Comparison of ENCODE assay signal across 15 cellular contexts in genomic region chr5:59342181-59342580, GRCh38.
"Had no signal": no experiment of that assay in that cellular context is flagged by ENCODE, and none has a peak within 500 bp of the region (broad histone marks: within the 10 kb centered on the region; RNA-seq: fewer than 3 reads in every experiment).

No MANE protein-coding gene starts in this region.

- H3K4me1 Mint-ChIP-seq: activated CD8-positive, alpha-beta memory T cell treated with anti-CD3 and anti-CD28 coated beads, Interleukin-2, amount 10 ng/mL, durations not matched to agents 7 days and 5 days had no signal

- H3K27ac Mint-ChIP-seq: activated CD8-positive, alpha-beta memory T cell treated with anti-CD3 and anti-CD28 coated beads, Interleukin-2, amount 10 ng/mL, durations not matched to agents 7 days and 5 days; activated naive CD8-positive, alpha-beta T cell treated with anti-CD3 and anti-CD28 coated beads for 36 hours; stimulated activated naive CD8-positive, alpha-beta T cell treated with anti-CD3 and anti-CD28 coated beads, Interleukin-15, Interleukin-2, amounts not matched to agents 100 ng/mL and 50 ng/mL, for 24 hours; T-helper 2 cell treated with Interferon-gamma antibody and Interleukin-4, amounts not matched to agents 5 μg/mL and 100 μg/mL, for 36 hours had no signal

- DNase-seq: activated CD4-positive, alpha-beta T cell treated with anti-CD3 and anti-CD28 coated beads, Interleukin-2, amount 50 U/mL, for 4 hours; activated CD8-positive, alpha-beta memory T cell treated with anti-CD3 and anti-CD28 coated beads, Interleukin-2, amount 10 ng/mL, durations not matched to agents 7 days and 5 days; activated gamma-delta T cell treated with Interleukin-2 at 50 U/mL for 16 hours; activated naive CD8-positive, alpha-beta T cell treated with anti-CD3 and anti-CD28 coated beads for 36 hours; activated T-cell treated with anti-CD3 and anti-CD28 coated beads, Interleukin-2, amount 50 U/mL, for 48 hours; anterior cingulate cortex; heart left ventricle; islet precursor cell; left ventricle myocardium inferior; pancreas; stimulated activated CD4-positive, alpha-beta T cell treated with anti-CD3 and anti-CD28 coated beads, Interleukin-15, amount 100 ng/mL, for 24 hours; stimulated activated CD4-positive, alpha-beta T cell treated with anti-CD3 and anti-CD28 coated beads, Interleukin-4, amount 100 ng/mL, for 24 hours had no signal

- H3K4me1 ChIP-seq: pancreas had no signal

- H3K9me3 Mint-ChIP-seq: activated naive CD8-positive, alpha-beta T cell treated with anti-CD3 and anti-CD28 coated beads for 36 hours; stimulated activated naive CD8-positive, alpha-beta T cell treated with anti-CD3 and anti-CD28 coated beads, Interleukin-15, Interleukin-2, amounts not matched to agents 100 ng/mL and 50 ng/mL, for 24 hours; T-helper 2 cell treated with Interferon-gamma antibody and Interleukin-4, amounts not matched to agents 5 μg/mL and 100 μg/mL, for 36 hours had no signal

- H3K27me3 ChIP-seq: heart left ventricle, pancreas had no signal

- ATAC-seq: activated CD8-positive, alpha-beta memory T cell treated with anti-CD3 and anti-CD28 coated beads, Interleukin-2, amount 10 ng/mL, durations not matched to agents 7 days and 5 days; heart left ventricle; pancreas had no signal

- H3K4me3 Mint-ChIP-seq: activated CD8-positive, alpha-beta memory T cell treated with anti-CD3 and anti-CD28 coated beads, Interleukin-2, amount 10 ng/mL, durations not matched to agents 7 days and 5 days; activated naive CD8-positive, alpha-beta T cell treated with anti-CD3 and anti-CD28 coated beads for 36 hours; neural crest cell; stimulated activated naive CD8-positive, alpha-beta T cell treated with anti-CD3 and anti-CD28 coated beads, Interleukin-15, Interleukin-2, amounts not matched to agents 100 ng/mL and 50 ng/mL, for 24 hours; T-helper 2 cell treated with Interferon-gamma antibody and Interleukin-4, amounts not matched to agents 5 μg/mL and 100 μg/mL, for 36 hours had no signal

- H3K27ac ChIP-seq: heart left ventricle, left ventricle myocardium inferior, pancreas had no signal

- H3K9me3 ChIP-seq: heart left ventricle, left ventricle myocardium inferior, pancreas had no signal

- H3K36me3 Mint-ChIP-seq: activated CD8-positive, alpha-beta memory T cell treated with anti-CD3 and anti-CD28 coated beads, Interleukin-2, amount 10 ng/mL, durations not matched to agents 7 days and 5 days; activated naive CD8-positive, alpha-beta T cell treated with anti-CD3 and anti-CD28 coated beads for 36 hours had no signal

- H3K36me3 ChIP-seq: heart left ventricle, left ventricle myocardium inferior, pancreas had no signal

- H3K4me3 ChIP-seq: heart left ventricle, left ventricle myocardium inferior, pancreas had no signal
